ENCODE assay signal across 10 cellular contexts in the genomic region with DNA sequence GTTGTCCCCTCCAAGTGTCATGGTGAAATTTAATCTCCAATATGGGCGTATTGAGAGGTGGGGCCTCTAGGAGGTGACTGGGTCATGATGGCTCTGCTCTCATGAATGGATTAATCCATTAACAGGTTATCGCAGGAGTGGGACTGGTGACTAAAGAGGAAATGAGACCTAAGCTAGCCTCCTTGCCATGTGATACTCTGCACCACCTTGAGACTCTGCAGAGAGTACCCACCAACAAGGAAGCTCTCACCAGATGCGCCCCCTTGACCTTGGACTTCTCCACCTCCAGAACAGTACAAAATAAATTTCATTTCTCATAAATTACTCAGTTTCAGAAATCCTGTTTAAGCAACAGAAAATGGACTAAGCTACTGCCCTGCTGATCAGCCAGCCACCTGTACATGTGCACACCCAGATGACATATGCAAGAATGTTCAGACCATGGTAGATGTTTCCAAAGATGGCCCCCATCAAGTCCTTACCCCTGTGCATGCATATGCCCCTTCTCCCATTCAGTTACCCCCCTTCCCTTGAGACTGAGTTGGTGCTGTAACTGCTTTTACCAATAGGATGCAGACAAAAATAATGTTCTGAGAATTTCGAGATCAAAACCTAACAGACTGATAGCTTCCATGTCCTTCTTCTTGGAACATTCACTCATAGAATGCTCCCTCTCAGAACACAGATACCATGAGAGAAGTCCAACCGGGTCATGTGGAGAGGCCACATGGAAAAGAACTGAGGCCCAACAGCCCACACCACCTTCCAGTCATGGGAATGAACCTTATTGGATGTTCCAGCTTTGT. TPM values are rescaled to one million over a fixed set of nuclear protein-coding genes. Genes with fewer than 3 reads are reported as not detected.
DNase-seq lines count a peak whose midpoint lies in the region; ATAC-seq and TF ChIP-seq lines count a peak whose summit lies in the region.
"Had no signal": no experiment of that assay in that cellular context is flagged by ENCODE, and none has a peak within 500 bp of the region (broad histone marks: within the 10 kb centered on the region; RNA-seq: fewer than 3 reads in every experiment).

No MANE protein-coding gene starts in this region.

- H3K27me3 Mint-ChIP-seq in T-helper 1 cell treated with Interleukin-12 subunit alpha and Interleukin-12 subunit beta and Interleukin-4 antibody, amounts not matched to agents 30 μg/mL and 1 μg/mL, for 36 hours (ENCODE audit: low read depth), result no peaks in the 10 kb centered on the region
- H3K27me3 Mint-ChIP-seq in IgD-negative memory B cell, result no peaks in the 10 kb centered on the region

- TF ChIP-seq CTCF in neutrophil (IDR thresholded peaks at IDR 0.05) (no peak), GM13976 (IDR thresholded peaks at IDR 0.05; ENCODE audit: borderline replicate concordance, control extremely low read depth, extremely low read depth, insufficient read depth, missing control alignments) (no peak)

- H3K36me3 Mint-ChIP-seq in T-helper 1 cell treated with Interleukin-12 subunit alpha and Interleukin-12 subunit beta and Interleukin-4 antibody, amounts not matched to agents 30 μg/mL and 1 μg/mL, for 36 hours (ENCODE audit: low read depth), result peaks cover 5% of the 10 kb centered on the region
- no peaks in the 10 kb centered on the region for H3K36me3 Mint-ChIP-seq in IgD-negative memory B cell

- H3K4me1 ChIP-seq in neutrophil (ENCODE audit: control insufficient read depth in 1 of 2, insufficient read depth in 1 of 2, low read depth in 1 of 2, low read length in 1 of 2), result peaks cover 75 to 90% of the 10 kb centered on the region in 2 experiments

- no peak for DNase-seq in T-helper 1 cell
- DNase-seq in GM13976 (ENCODE audit: low spot score), result no peak
- no peak for DNase-seq in COLO668 (lab: John Stamatoyannopoulos, UW; ENCODE audit: unreplicated experiment)
- no peak for DNase-seq in NCI-H226
- DNase-seq: body of pancreas had no signal

- peak; percentile 33 for ATAC-seq in GM21529 (IDR thresholded peaks at IDR 0.05; ENCODE audit: unreplicated experiment)
- ATAC-seq: A549, body of pancreas had no signal

- H3K4me1 Mint-ChIP-seq in T-helper 1 cell treated with Interleukin-12 subunit alpha and Interleukin-12 subunit beta and Interleukin-4 antibody, amounts not matched to agents 30 μg/mL and 1 μg/mL, for 36 hours (ENCODE audit: low read depth), result peaks cover 68% of the 10 kb centered on the region
- H3K4me1 Mint-ChIP-seq in IgD-negative memory B cell, result peaks cover 59 to 71% (median 64%) of the 10 kb centered on the region in 3 donors

- H3K36me3 ChIP-seq in neutrophil, result no peaks in the 10 kb centered on the region

- H3K4me3 ChIP-seq in neutrophil (ENCODE audit: low read depth in 1 of 2, low read length in 1 of 2), result no peak overlapping the region
- H3K4me3 ChIP-seq: A549, body of pancreas had no signal

- in situ Hi-C loops in GM13976 (cut with MboI; ENCODE audit: low sequenced_read_pairs, unreplicated experiment), result no loop called here

- peak overlapping the region; percentile 58 for H3K27ac ChIP-seq in neutrophil
- H3K27ac ChIP-seq: A549 had no signal

- H3K9me3 Mint-ChIP-seq in T-helper 1 cell treated with Interleukin-12 subunit alpha and Interleukin-12 subunit beta and Interleukin-4 antibody, amounts not matched to agents 30 μg/mL and 1 μg/mL, for 36 hours, result no peaks in the 10 kb centered on the region
- peaks cover 0 to under 1% (median 0%) of the 10 kb centered on the region in 3 donors for H3K9me3 Mint-ChIP-seq in IgD-negative memory B cell

- peak overlapping the region; percentile 67 for H3K27ac Mint-ChIP-seq in T-helper 1 cell treated with Interleukin-12 subunit alpha and Interleukin-12 subunit beta and Interleukin-4 antibody, amounts not matched to agents 30 μg/mL and 1 μg/mL, for 36 hours
- H3K27ac Mint-ChIP-seq in IgD-negative memory B cell, result peak overlapping the region; percentile 76 to 96 (median 80)

- H3K4me3 Mint-ChIP-seq in T-helper 1 cell treated with Interleukin-12 subunit alpha and Interleukin-12 subunit beta and Interleukin-4 antibody, amounts not matched to agents 30 μg/mL and 1 μg/mL, for 36 hours, result peak overlapping the region; percentile 24
- H3K4me3 Mint-ChIP-seq in IgD-negative memory B cell, result peak overlapping the region; percentile 34 to 88 (median 70)

- no peaks in the 10 kb centered on the region for H3K9me3 ChIP-seq in neutrophil
- H3K9me3 ChIP-seq: A549, body of pancreas had no signal

- H3K27me3 ChIP-seq in neutrophil, result no peaks in the 10 kb centered on the region
- H3K27me3 ChIP-seq: body of pancreas had no signal

RNA-seq across cellular contexts. Expression of a gene that starts 28.4 kb away (rescaled TPM):
- 6.0 TPM for polyA plus RNA-seq in IgD-negative memory B cell

RNA-seq across cellular contexts. Expression of a gene that starts 58.5 kb away (rescaled TPM):
- polyA plus RNA-seq in IgD-negative memory B cell, result 5.6 TPM
